ENCODE assay signal across 20 cellular contexts in the genomic region with DNA sequence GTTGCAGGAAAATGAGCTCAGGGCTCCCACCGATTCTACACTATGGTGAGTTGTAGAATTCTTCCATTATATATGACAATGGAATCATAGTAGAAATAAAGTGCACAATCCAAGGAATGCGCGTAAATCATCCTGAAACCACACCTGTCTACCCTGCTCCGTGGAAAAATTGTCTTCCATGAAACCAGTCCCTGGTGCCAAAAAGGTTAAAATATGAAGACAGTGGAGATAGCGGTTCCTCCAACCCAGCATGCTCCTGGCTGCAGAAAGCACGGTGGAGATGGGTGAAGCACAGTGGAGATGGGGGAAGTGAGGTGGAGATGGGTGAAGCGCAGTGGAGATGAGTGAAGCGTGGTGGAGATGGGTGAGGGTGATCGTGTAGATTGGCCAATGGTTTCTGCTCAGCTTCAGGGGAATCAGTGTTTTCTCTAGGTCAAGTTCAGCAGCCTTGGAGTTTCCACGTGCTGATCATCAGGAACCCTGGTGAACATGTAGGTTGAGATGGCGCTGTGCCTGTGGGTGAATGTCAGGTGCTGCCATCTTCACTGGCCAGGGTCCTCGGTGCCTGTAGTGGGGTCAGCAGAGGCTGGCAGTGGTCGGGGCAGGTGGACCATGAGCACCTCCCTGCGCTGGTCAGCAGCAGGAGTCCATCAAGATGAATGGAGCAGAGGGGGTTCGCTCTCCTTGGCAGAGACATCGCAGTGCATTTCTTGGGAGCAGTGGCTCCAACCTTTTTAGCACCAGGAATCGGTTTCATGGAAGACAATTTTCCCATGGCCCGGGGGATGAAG. TPM values are rescaled to one million over a fixed set of nuclear protein-coding genes. Genes with fewer than 3 reads are reported as not detected.
DNase-seq lines count a peak whose midpoint lies in the region; ATAC-seq and TF ChIP-seq lines count a peak whose summit lies in the region.
"Had no signal": no experiment of that assay in that cellular context is flagged by ENCODE, and none has a peak within 500 bp of the region (broad histone marks: within the 10 kb centered on the region; RNA-seq: fewer than 3 reads in every experiment).

No MANE protein-coding gene starts in this region.

- peak overlapping the region; percentile 37 for H3K23ac ChIP-seq in neuronal stem cell (ENCODE audit: low read depth, low read length, poor library complexity)

- DNase-seq in activated CD8-positive, alpha-beta memory T cell treated with anti-CD3 and anti-CD28 coated beads, Interleukin-2, amount 10 ng/mL, durations not matched to agents 7 days and 5 days = peak; percentile 32
- no peak for DNase-seq in activated CD8-positive, alpha-beta memory T cell treated with anti-CD3 and anti-CD28 coated beads, Interleukin-2, amount 50 U/mL, for 48 hours
- no peak for DNase-seq in neuronal stem cell (ENCODE audit: low spot score)
- no peak for DNase-seq in progenitor cell of endocrine pancreas (ENCODE audit: low spot score, unreplicated experiment)
- DNase-seq in vagina (ENCODE audit: extremely low spot score in 2 of 2) = peak; percentile 42 to 72
- no peak for DNase-seq in left colon
- no peak for DNase-seq in activated T-cell treated with anti-CD3 and anti-CD28 coated beads, Interleukin-2, amount 50 U/mL, for 72 hours
- DNase-seq: 8988T; CD4-positive, alpha-beta memory T cell; DMS79 treated with DMSO at 0.1 percent for 48 hours; GF-D8; GOT3; H7; HFFc6 had no signal

- no peaks in the 10 kb centered on the region for H3K4me1 Mint-ChIP-seq in activated CD8-positive, alpha-beta memory T cell treated with anti-CD3 and anti-CD28 coated beads, Interleukin-2, amount 10 ng/mL, durations not matched to agents 7 days and 5 days
- no peaks in the 10 kb centered on the region for H3K4me1 Mint-ChIP-seq in progenitor cell of endocrine pancreas (ENCODE audit: low read depth)
- H3K4me1 Mint-ChIP-seq in activated T-cell treated with anti-CD3 and anti-CD28 coated beads, Interleukin-2, amount 50 U/mL, for 72 hours (ENCODE audit: low read depth) = no peaks in the 10 kb centered on the region
- H3K4me1 Mint-ChIP-seq: CD14-positive monocyte; CD4-positive, alpha-beta memory T cell had no signal

- H3K27me3 ChIP-seq in neuronal stem cell (ENCODE audit: control insufficient read depth in 3 of 3, insufficient read depth in 3 of 3, low read depth in 1 of 3, low read length in 3 of 3) = peaks cover 0 to 8% (median 0%) of the 10 kb centered on the region in 3 experiments
- H3K27me3 ChIP-seq in vagina = no peaks in the 10 kb centered on the region
- H3K27me3 ChIP-seq: BLaER1 had no signal

- no peak overlapping the region for H2BK120ac ChIP-seq in neuronal stem cell (ENCODE audit: low read depth, low read length)

- TF ChIP-seq POLR2A in vagina (IDR thresholded peaks at IDR 0.05) = no peak

- H2BK15ac ChIP-seq in neuronal stem cell (ENCODE audit: low read length) = no peak overlapping the region

- H3K4me3 ChIP-seq in neuronal stem cell (ENCODE audit: low read length in 2 of 2) = peak overlapping the region in 1 of 2 donors; percentile 52
- H3K4me3 ChIP-seq in vagina = no peak overlapping the region
- H3K4me3 ChIP-seq: BLaER1 had no signal

- H3K9ac ChIP-seq in neuronal stem cell (ENCODE audit: low read depth, low read length, poor library complexity) = no peak overlapping the region
- H3K9ac ChIP-seq: BLaER1 had no signal

- no peaks in the 10 kb centered on the region for H3K27me3 Mint-ChIP-seq in activated CD8-positive, alpha-beta memory T cell treated with anti-CD3 and anti-CD28 coated beads, Interleukin-2, amount 10 ng/mL, durations not matched to agents 7 days and 5 days
- peaks cover 12% of the 10 kb centered on the region for H3K27me3 Mint-ChIP-seq in progenitor cell of endocrine pancreas
- no peaks in the 10 kb centered on the region for H3K27me3 Mint-ChIP-seq in activated T-cell treated with anti-CD3 and anti-CD28 coated beads, Interleukin-2, amount 50 U/mL, for 72 hours (ENCODE audit: low read depth)

- no peak overlapping the region for H2BK5ac ChIP-seq in neuronal stem cell (ENCODE audit: low read length)

- TF ChIP-seq CTCF in progenitor cell of endocrine pancreas (IDR thresholded peaks at IDR 0.05; ENCODE audit: unreplicated experiment) (no peak), vagina (IDR thresholded peaks at IDR 0.05) (no peak)

- peak overlapping the region; percentile 19 for H3K18ac ChIP-seq in neuronal stem cell (ENCODE audit: low read length)

- CTCF ChIA-PET in activated CD8-positive, alpha-beta memory T cell treated with anti-CD3 and anti-CD28 coated beads, Interleukin-2, amount 10 ng/mL, durations not matched to agents 7 days and 5 days (lab: Charles Lee) = no interaction called here

- no peak overlapping the region for H3K4me3 Mint-ChIP-seq in activated CD8-positive, alpha-beta memory T cell treated with anti-CD3 and anti-CD28 coated beads, Interleukin-2, amount 10 ng/mL, durations not matched to agents 7 days and 5 days
- H3K4me3 Mint-ChIP-seq in progenitor cell of endocrine pancreas (ENCODE audit: low read depth) = no peak overlapping the region
- no peak overlapping the region for H3K4me3 Mint-ChIP-seq in activated T-cell treated with anti-CD3 and anti-CD28 coated beads, Interleukin-2, amount 50 U/mL, for 72 hours
- H3K4me3 Mint-ChIP-seq: CD14-positive monocyte; CD4-positive, alpha-beta memory T cell; HFFc6 had no signal

- H3K27ac ChIP-seq in neuronal stem cell (replicated peaks; ENCODE audit: low read length) = no peak overlapping the region
- H3K27ac ChIP-seq in vagina = no peak overlapping the region
- H3K27ac ChIP-seq: BLaER1 had no signal

- peak overlapping the region; percentile 63 for H3K14ac ChIP-seq in neuronal stem cell (ENCODE audit: low read length)

- H3K36me3 ChIP-seq in neuronal stem cell (replicated peaks in 1 of 2; ENCODE audit: control insufficient read depth in 2 of 2, insufficient read depth in 2 of 2, low read length in 2 of 2) = no peaks in the 10 kb centered on the region
- no peaks in the 10 kb centered on the region for H3K36me3 ChIP-seq in vagina
- H3K36me3 ChIP-seq: BLaER1 had no signal

- ATAC-seq in activated CD8-positive, alpha-beta memory T cell treated with anti-CD3 and anti-CD28 coated beads, Interleukin-2, amount 10 ng/mL, durations not matched to agents 7 days and 5 days = no peak
- ATAC-seq in left colon = no peak
- no peak for ATAC-seq in activated T-cell treated with anti-CD3 and anti-CD28 coated beads, Interleukin-2, amount 50 U/mL, for 72 hours (replicated peaks in 1 of 2)
- ATAC-seq: HCT116, HepG2 had no signal

- intact Hi-C loops in vagina (cut with DNase I) = no loop called here
- intact Hi-C loops in left colon (cut with DNase I, micrococcal nuclease) = no loop called here

- WGBS in neuronal stem cell (ENCODE audit: extremely low coverage in 2 of 2, insufficient read length in 2 of 2, insufficient replicate concordance in 1 of 2), 2 donors = 100% methylated on average over 3 of the region's 18 CpGs; no CpG with 5 or more reads in 1 of the 2 donors

- H3K9me3 Mint-ChIP-seq in activated CD8-positive, alpha-beta memory T cell treated with anti-CD3 and anti-CD28 coated beads, Interleukin-2, amount 10 ng/mL, durations not matched to agents 7 days and 5 days (ENCODE audit: low read depth) = no peaks in the 10 kb centered on the region
- no peaks in the 10 kb centered on the region for H3K9me3 Mint-ChIP-seq in progenitor cell of endocrine pancreas (ENCODE audit: low read depth)
- H3K9me3 Mint-ChIP-seq in activated T-cell treated with anti-CD3 and anti-CD28 coated beads, Interleukin-2, amount 50 U/mL, for 72 hours = no peaks in the 10 kb centered on the region
- H3K9me3 Mint-ChIP-seq: CD14-positive monocyte; CD4-positive, alpha-beta memory T cell had no signal

- H4K91ac ChIP-seq in neuronal stem cell (ENCODE audit: low read depth, low read length, poor library complexity) = no peak overlapping the region

- no peak overlapping the region for H3K4me2 ChIP-seq in neuronal stem cell (ENCODE audit: insufficient read depth, low read length, poor library complexity, severe bottlenecking)
- H3K4me2 ChIP-seq: BLaER1 had no signal

- no peak overlapping the region for H3K27ac Mint-ChIP-seq in activated CD8-positive, alpha-beta memory T cell treated with anti-CD3 and anti-CD28 coated beads, Interleukin-2, amount 10 ng/mL, durations not matched to agents 7 days and 5 days
- H3K27ac Mint-ChIP-seq in progenitor cell of endocrine pancreas = peak overlapping the region; percentile 23
- H3K27ac Mint-ChIP-seq in activated T-cell treated with anti-CD3 and anti-CD28 coated beads, Interleukin-2, amount 50 U/mL, for 72 hours = no peak overlapping the region
- H3K27ac Mint-ChIP-seq: HFFc6 had no signal

- no peak overlapping the region for H2AK5ac ChIP-seq in neuronal stem cell (ENCODE audit: low read depth, low read length)

- no peak overlapping the region for H4K8ac ChIP-seq in neuronal stem cell (ENCODE audit: low read depth, low read length)

- H3K79me1 ChIP-seq in neuronal stem cell (ENCODE audit: low read depth, low read length) = peaks cover 1% of the 10 kb centered on the region

- H2BK12ac ChIP-seq in neuronal stem cell (ENCODE audit: low read length) = no peak overlapping the region

- H3K36me3 Mint-ChIP-seq in activated CD8-positive, alpha-beta memory T cell treated with anti-CD3 and anti-CD28 coated beads, Interleukin-2, amount 10 ng/mL, durations not matched to agents 7 days and 5 days = no peaks in the 10 kb centered on the region
- no peaks in the 10 kb centered on the region for H3K36me3 Mint-ChIP-seq in progenitor cell of endocrine pancreas (ENCODE audit: insufficient read depth)
- H3K36me3 Mint-ChIP-seq in activated T-cell treated with anti-CD3 and anti-CD28 coated beads, Interleukin-2, amount 50 U/mL, for 72 hours (ENCODE audit: insufficient read depth in 2 of 2) = no peaks in the 10 kb centered on the region
- H3K36me3 Mint-ChIP-seq: CD14-positive monocyte; CD4-positive, alpha-beta memory T cell had no signal

- no peak overlapping the region for H2AFZ ChIP-seq in neuronal stem cell (ENCODE audit: low read length)

- H3K4me1 ChIP-seq in neuronal stem cell (ENCODE audit: control insufficient read depth in 2 of 2, insufficient read depth in 1 of 2, low read depth in 1 of 2, low read length in 2 of 2) (no peaks in the 10 kb centered on the region), vagina (no peaks in the 10 kb centered on the region)

- H3K9me3 ChIP-seq in neuronal stem cell (replicated peaks in 1 of 2; ENCODE audit: control insufficient read depth in 2 of 2, insufficient read depth in 1 of 2, low read depth in 1 of 2, low read length in 2 of 2) (peaks cover 0 to 1% of the 10 kb centered on the region in 2 donors), vagina (no peaks in the 10 kb centered on the region)
- H3K9me3 ChIP-seq: BLaER1 had no signal

- no peak overlapping the region for H3K4ac ChIP-seq in neuronal stem cell (ENCODE audit: low read length)

RNA-seq across cellular contexts. Expression of gene PAEP, which starts 20.3 kb away (rescaled TPM):
- total RNA-seq in activated CD8-positive, alpha-beta memory T cell treated with anti-CD3 and anti-CD28 coated beads, Interleukin-2, amount 10 ng/mL, durations not matched to agents 7 days and 5 days = not detected
- polyA plus RNA-seq in neuronal stem cell (2013, experiment 1 of 2) = not detected
- polyA plus RNA-seq in neuronal stem cell (2013, experiment 2 of 2) = not detected
- total RNA-seq in progenitor cell of endocrine pancreas (not detected in 2 replicates), vagina (not detected), left colon (not detected)
- not detected for total RNA-seq in activated T-cell treated with anti-CD3 and anti-CD28 coated beads, Interleukin-2, amount 50 U/mL, for 72 hours
- total RNA-seq: A673; CD4-positive, alpha-beta memory T cell; H7; HFFc6 had no signal
- polyA plus RNA-seq: AG04450; CD14-positive monocyte; CD4-positive, alpha-beta memory T cell had no signal

RNA-seq across cellular contexts. Expression of gene OBP2A, which starts 35.9 kb away (rescaled TPM):
- not detected for total RNA-seq in activated CD8-positive, alpha-beta memory T cell treated with anti-CD3 and anti-CD28 coated beads, Interleukin-2, amount 10 ng/mL, durations not matched to agents 7 days and 5 days
- not detected for polyA plus RNA-seq in neuronal stem cell (2013, experiment 1 of 2)
- polyA plus RNA-seq in neuronal stem cell (2013, experiment 2 of 2) = not detected
- not detected in 2 replicates for total RNA-seq in progenitor cell of endocrine pancreas
- not detected for total RNA-seq in vagina
- not detected for total RNA-seq in left colon
- not detected for total RNA-seq in activated T-cell treated with anti-CD3 and anti-CD28 coated beads, Interleukin-2, amount 50 U/mL, for 72 hours
- total RNA-seq: A673; CD4-positive, alpha-beta memory T cell; H7; HepG2; HFFc6 had no signal
- polyA plus RNA-seq: AG04450; CD14-positive monocyte; CD4-positive, alpha-beta memory T cell had no signal

RNA-seq across cellular contexts. Expression of gene GLT6D1, which starts 57.5 kb away (rescaled TPM):
- not detected for total RNA-seq in activated CD8-positive, alpha-beta memory T cell treated with anti-CD3 and anti-CD28 coated beads, Interleukin-2, amount 10 ng/mL, durations not matched to agents 7 days and 5 days
- polyA plus RNA-seq in neuronal stem cell (2013, experiment 1 of 2) = 0.03 TPM
- not detected for polyA plus RNA-seq in neuronal stem cell (2013, experiment 2 of 2)
- total RNA-seq in progenitor cell of endocrine pancreas = not detected in 2 replicates
- total RNA-seq in vagina = not detected
- total RNA-seq in left colon = not detected
- not detected for total RNA-seq in activated T-cell treated with anti-CD3 and anti-CD28 coated beads, Interleukin-2, amount 50 U/mL, for 72 hours
- total RNA-seq: A673; CD4-positive, alpha-beta memory T cell; H7; HepG2; HFFc6 had no signal
- polyA plus RNA-seq: AG04450; CD14-positive monocyte; CD4-positive, alpha-beta memory T cell; HepG2 had no signal

Comparison
In these comparisons a context has a peak if more than half of its experiments do, and no peak if none do; other contexts are left out.
1. DNase-seq: peak in activated CD8-positive, alpha-beta memory T cell treated with anti-CD3 and anti-CD28 coated beads, Interleukin-2, amount 10 ng/mL, durations not matched to agents 7 days and 5 days (single experiment) and vagina (2 of 2); none in activated CD8-positive, alpha-beta memory T cell treated with anti-CD3 and anti-CD28 coated beads, Interleukin-2, amount 50 U/mL, for 48 hours (single experiment), neuronal stem cell (single experiment), progenitor cell of endocrine pancreas (single experiment), left colon (0 of 2) and activated T-cell treated with anti-CD3 and anti-CD28 coated beads, Interleukin-2, amount 50 U/mL, for 72 hours (0 of 2).